ENCODE assay signal across 8 cellular contexts in genomic region chr1:11550664-11551283, GRCh38.
A peak's percentile ranks its signal among the peaks of the same experiment; 100 is the strongest.
DNase-seq lines count a peak whose midpoint lies in the region; ATAC-seq and TF ChIP-seq lines count a peak whose summit lies in the region.

No MANE protein-coding gene starts in this region.

- H3K4me1 ChIP-seq in mammary epithelial cell (ENCODE audit: insufficient read depth, low read length): no peaks in the 10 kb centered on the region
- H3K4me1 ChIP-seq in liver (ENCODE audit: control insufficient read depth in 4 of 4, insufficient read depth in 4 of 4, low read length in 3 of 4): no peaks in the 10 kb centered on the region

- H3K27ac ChIP-seq in mammary epithelial cell (ENCODE audit: insufficient read depth, low read depth, low read length): no peak overlapping the region
- no peak overlapping the region for H3K27ac ChIP-seq in liver (ENCODE audit: low read depth in 1 of 2, low read length in 2 of 2)

- H3K27ac Mint-ChIP-seq in stimulated activated naive B cell treated with anti-CD40 and anti-IgM and Interleukin-4, amounts not matched to agents 10 μg/mL and 1 μg/mL and 100 μg/mL, for 72 hours: no peak overlapping the region

- CTCF ChIA-PET in mammary epithelial cell (lab: Charles Lee; ENCODE audit: low non-redundant PET): no interaction called here

- no peak for TF ChIP-seq RAD21 in liver (IDR thresholded peaks at IDR 0.05)

- in situ Hi-C loops in mammary epithelial cell (cut with MboI; ENCODE audit: low sequenced_read_pairs in 2 of 2): no loop called here

- H3K4me3 Mint-ChIP-seq in stimulated activated naive B cell treated with anti-CD40 and anti-IgM and Interleukin-4, amounts not matched to agents 10 μg/mL and 1 μg/mL and 100 μg/mL, for 72 hours: no peak overlapping the region

- no TSS peak for BruUV-seq in mammary epithelial cell (replicated peaks; lab: Mats Ljungman, UMichigan)

- peak; percentile 5 for DNase-seq in GM04503 (ENCODE audit: low read depth)
- DNase-seq in NOMO-1 treated with DMSO at 0.1 percent for 48 hours (lab: John Stamatoyannopoulos, UW; ENCODE audit: unreplicated experiment): peak; percentile 72
- peak; percentile 70 for DNase-seq in mammary epithelial cell
- DNase-seq in stimulated activated naive B cell treated with anti-CD40 and anti-IgM and Interleukin-4, amounts not matched to agents 10 μg/mL and 1 μg/mL and 100 μg/mL, for 72 hours: no peak
- DNase-seq in COR-L47 (lab: John Stamatoyannopoulos, UW): no peak
- no peak for DNase-seq in NCI-H1417 (lab: John Stamatoyannopoulos, UW)

- H3K27me3 ChIP-seq in mammary epithelial cell (ENCODE audit: insufficient read depth, low read length) (no peaks in the 10 kb centered on the region), liver (ENCODE audit: control insufficient read depth in 4 of 4, insufficient read depth in 4 of 4, low read length in 3 of 4) (peaks cover 0 to 11% (median 5%) of the 10 kb centered on the region in 4 donors)

- intact Hi-C loops in mammary epithelial cell (cut with micrococcal nuclease): loop anchor here (10.0 kb wide), 1 partner anchor 64 kb away; no protein-coding TSS in a partner anchor

- H3K36me3 ChIP-seq in mammary epithelial cell (ENCODE audit: insufficient read depth, low read length) (no peaks in the 10 kb centered on the region), liver (ENCODE audit: control insufficient read depth in 4 of 4, insufficient read depth in 3 of 4, low read depth in 1 of 4, low read length in 3 of 4) (no peaks in the 10 kb centered on the region)

- no peaks in the 10 kb centered on the region for H3K4me1 Mint-ChIP-seq in stimulated activated naive B cell treated with anti-CD40 and anti-IgM and Interleukin-4, amounts not matched to agents 10 μg/mL and 1 μg/mL and 100 μg/mL, for 72 hours

- 16% methylated on average over 12 of the region's 12 CpGs for WGBS in mammary epithelial cell (ENCODE audit: low coverage, missing lambda C conversion rate)
- WGBS in liver: 11% methylated on average over 12 of the region's 12 CpGs

- H3K4me2 ChIP-seq in mammary epithelial cell (ENCODE audit: insufficient read depth, low read depth, low read length): no peak overlapping the region

- no peak overlapping the region for H3K9ac ChIP-seq in mammary epithelial cell (ENCODE audit: insufficient read depth, low read length)
- H3K9ac ChIP-seq in liver (ENCODE audit: low read depth in 1 of 2, low read length in 2 of 2): no peak overlapping the region

- H3K79me2 ChIP-seq in mammary epithelial cell (ENCODE audit: insufficient read depth, low read length): no peaks in the 10 kb centered on the region

- no peak overlapping the region for H3K4me3 ChIP-seq in mammary epithelial cell (replicated peaks in 1 of 3; ENCODE audit: insufficient read depth in 1 of 3, low read depth in 2 of 3, low read length in 3 of 3)
- no peak overlapping the region for H3K4me3 ChIP-seq in liver (ENCODE audit: low read depth in 1 of 3, low read length in 3 of 3)

- H2AFZ ChIP-seq in mammary epithelial cell (ENCODE audit: low read depth, low read length): no peak overlapping the region

- H3K9me3 ChIP-seq in mammary epithelial cell (replicated peaks; ENCODE audit: insufficient read depth, low read length): no peaks in the 10 kb centered on the region
- H3K9me3 ChIP-seq in liver (ENCODE audit: control insufficient read depth in 4 of 4, low read length in 3 of 4): no peaks in the 10 kb centered on the region

- H3K27me3 Mint-ChIP-seq in stimulated activated naive B cell treated with anti-CD40 and anti-IgM and Interleukin-4, amounts not matched to agents 10 μg/mL and 1 μg/mL and 100 μg/mL, for 72 hours: peaks cover 52 to 67% of the 10 kb centered on the region in 2 donors

- dilution Hi-C loops in mammary epithelial cell (cut with HindIII; ENCODE audit: low sequenced_read_pairs): no loop called here

- no peak for ATAC-seq in stimulated activated naive B cell treated with anti-CD40 and anti-IgM and Interleukin-4, amounts not matched to agents 10 μg/mL and 1 μg/mL and 100 μg/mL, for 72 hours (replicated peaks)
- no peak for ATAC-seq in HG02759 (IDR thresholded peaks at IDR 0.05; ENCODE audit: unreplicated experiment)

- H4K20me1 ChIP-seq in mammary epithelial cell (ENCODE audit: insufficient read depth, low read length): peaks cover 2% of the 10 kb centered on the region

- TF ChIP-seq CTCF in mammary epithelial cell (conservative IDR thresholded peaks at IDR 0.05 in 1 of 2, IDR thresholded peaks at IDR 0.05 in 1 of 2; ENCODE audit: extremely low read depth in 1 of 2, insufficient read depth in 1 of 2, low read depth in 1 of 2, low read length in 2 of 2): no peak
- no peak for TF ChIP-seq CTCF in liver (IDR thresholded peaks at IDR 0.05; ENCODE audit: low read depth, low read length, missing input control)

- no peaks in the 10 kb centered on the region for H3K9me3 Mint-ChIP-seq in stimulated activated naive B cell treated with anti-CD40 and anti-IgM and Interleukin-4, amounts not matched to agents 10 μg/mL and 1 μg/mL and 100 μg/mL, for 72 hours

- no peaks in the 10 kb centered on the region for H3K36me3 Mint-ChIP-seq in stimulated activated naive B cell treated with anti-CD40 and anti-IgM and Interleukin-4, amounts not matched to agents 10 μg/mL and 1 μg/mL and 100 μg/mL, for 72 hours

TF ChIP-seq in liver, 16 proteins besides CTCF, POLR2A, EP300 and RAD21:
- TF ChIP-seq RXRA (IDR thresholded peaks at IDR 0.05) (no peak), MAX (IDR thresholded peaks at IDR 0.05) (no peak), REST (IDR thresholded peaks at IDR 0.05) (peak; percentile 99), HNF4G (IDR thresholded peaks at IDR 0.05) (no peak)

Comparison
In these comparisons a context has a peak if more than half of its experiments do, and no peak if none do; other contexts are left out.
1. DNase-seq: peak in GM04503 (single experiment), NOMO-1 treated with DMSO at 0.1 percent for 48 hours (single experiment) and mammary epithelial cell (single experiment); none in stimulated activated naive B cell treated with anti-CD40 and anti-IgM and Interleukin-4, amounts not matched to agents 10 μg/mL and 1 μg/mL and 100 μg/mL, for 72 hours (single experiment), COR-L47 (single experiment) and NCI-H1417 (0 of 3).